In the genomic region with DNA sequence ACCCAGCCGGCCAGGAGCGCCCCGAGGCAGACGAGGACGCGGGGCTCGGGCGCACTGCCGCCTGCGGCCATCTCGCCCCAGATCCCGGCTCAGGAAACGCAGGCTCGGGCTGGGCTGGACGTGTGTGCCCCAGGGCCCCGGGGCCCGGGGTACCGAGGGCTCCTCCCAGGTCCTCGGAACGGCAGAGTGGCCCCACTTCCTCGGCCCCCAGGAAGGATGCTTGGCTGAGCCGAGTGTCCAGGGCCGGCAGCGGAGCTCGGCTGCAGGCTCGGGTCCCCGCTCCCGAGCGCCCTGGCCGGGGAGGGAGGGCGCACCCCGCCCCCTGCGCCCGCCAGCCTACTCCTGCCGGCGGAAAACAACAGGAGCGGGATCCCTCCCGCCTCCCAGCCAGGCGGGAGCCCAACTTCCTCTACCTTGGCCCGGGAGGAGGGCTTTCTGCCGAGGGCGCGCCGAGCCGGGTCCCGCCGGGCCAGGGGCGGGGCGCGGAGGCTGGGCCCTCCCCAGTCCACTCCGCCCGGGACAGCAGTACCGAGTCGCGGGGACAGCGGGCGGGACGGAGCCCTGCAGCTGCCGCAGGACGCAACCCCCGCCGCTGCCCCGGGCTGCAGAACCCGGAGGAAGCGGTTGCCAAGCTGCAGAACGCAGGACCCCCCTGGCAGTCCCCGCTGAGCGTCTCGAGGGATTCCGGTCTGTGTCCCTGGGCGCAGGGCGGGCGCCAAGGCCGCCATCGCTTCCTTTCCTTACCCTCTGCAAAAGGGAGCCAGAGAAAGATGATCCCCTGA, we compare ENCODE assay signal across 1 cellular context.
TF ChIP-seq lines count a peak whose summit lies in the region.

A gene with protein sequence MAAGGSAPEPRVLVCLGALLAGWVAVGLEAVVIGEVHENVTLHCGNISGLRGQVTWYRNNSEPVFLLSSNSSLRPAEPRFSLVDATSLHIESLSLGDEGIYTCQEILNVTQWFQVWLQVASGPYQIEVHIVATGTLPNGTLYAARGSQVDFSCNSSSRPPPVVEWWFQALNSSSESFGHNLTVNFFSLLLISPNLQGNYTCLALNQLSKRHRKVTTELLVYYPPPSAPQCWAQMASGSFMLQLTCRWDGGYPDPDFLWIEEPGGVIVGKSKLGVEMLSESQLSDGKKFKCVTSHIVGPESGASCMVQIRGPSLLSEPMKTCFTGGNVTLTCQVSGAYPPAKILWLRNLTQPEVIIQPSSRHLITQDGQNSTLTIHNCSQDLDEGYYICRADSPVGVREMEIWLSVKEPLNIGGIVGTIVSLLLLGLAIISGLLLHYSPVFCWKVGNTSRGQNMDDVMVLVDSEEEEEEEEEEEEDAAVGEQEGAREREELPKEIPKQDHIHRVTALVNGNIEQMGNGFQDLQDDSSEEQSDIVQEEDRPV (minus strand): TSS at position 411 of the 782 bp plus-strand sequence. CDS start 340 bp downstream, at position 71.

TF ChIP-seq in K562, 482 proteins besides CTCF, POLR2A, EP300 and RAD21 (continued from another document and continues in another):
- TF ChIP-seq, protein P1, sequence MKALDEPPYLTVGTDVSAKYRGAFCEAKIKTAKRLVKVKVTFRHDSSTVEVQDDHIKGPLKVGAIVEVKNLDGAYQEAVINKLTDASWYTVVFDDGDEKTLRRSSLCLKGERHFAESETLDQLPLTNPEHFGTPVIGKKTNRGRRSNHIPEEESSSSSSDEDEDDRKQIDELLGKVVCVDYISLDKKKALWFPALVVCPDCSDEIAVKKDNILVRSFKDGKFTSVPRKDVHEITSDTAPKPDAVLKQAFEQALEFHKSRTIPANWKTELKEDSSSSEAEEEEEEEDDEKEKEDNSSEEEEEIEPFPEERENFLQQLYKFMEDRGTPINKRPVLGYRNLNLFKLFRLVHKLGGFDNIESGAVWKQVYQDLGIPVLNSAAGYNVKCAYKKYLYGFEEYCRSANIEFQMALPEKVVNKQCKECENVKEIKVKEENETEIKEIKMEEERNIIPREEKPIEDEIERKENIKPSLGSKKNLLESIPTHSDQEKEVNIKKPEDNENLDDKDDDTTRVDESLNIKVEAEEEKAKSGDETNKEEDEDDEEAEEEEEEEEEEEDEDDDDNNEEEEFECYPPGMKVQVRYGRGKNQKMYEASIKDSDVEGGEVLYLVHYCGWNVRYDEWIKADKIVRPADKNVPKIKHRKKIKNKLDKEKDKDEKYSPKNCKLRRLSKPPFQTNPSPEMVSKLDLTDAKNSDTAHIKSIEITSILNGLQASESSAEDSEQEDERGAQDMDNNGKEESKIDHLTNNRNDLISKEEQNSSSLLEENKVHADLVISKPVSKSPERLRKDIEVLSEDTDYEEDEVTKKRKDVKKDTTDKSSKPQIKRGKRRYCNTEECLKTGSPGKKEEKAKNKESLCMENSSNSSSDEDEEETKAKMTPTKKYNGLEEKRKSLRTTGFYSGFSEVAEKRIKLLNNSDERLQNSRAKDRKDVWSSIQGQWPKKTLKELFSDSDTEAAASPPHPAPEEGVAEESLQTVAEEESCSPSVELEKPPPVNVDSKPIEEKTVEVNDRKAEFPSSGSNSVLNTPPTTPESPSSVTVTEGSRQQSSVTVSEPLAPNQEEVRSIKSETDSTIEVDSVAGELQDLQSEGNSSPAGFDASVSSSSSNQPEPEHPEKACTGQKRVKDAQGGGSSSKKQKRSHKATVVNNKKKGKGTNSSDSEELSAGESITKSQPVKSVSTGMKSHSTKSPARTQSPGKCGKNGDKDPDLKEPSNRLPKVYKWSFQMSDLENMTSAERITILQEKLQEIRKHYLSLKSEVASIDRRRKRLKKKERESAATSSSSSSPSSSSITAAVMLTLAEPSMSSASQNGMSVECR (CRISPR knock-in tag; IDR thresholded peaks at IDR 0.05): peak; percentile 53; the same call in 1 of the 2 replicates
- TF ChIP-seq POLR2G (IDR thresholded peaks at IDR 0.05; ENCODE audit: low read depth, low read length): 0 out of 2 replicates have a peak, but pooled peaks have one; percentile 38
- no peak for TF ChIP-seq GTF2A2 (tag; IDR thresholded peaks at IDR 0.05)
- TF ChIP-seq ZNF12 (CRISPR knock-in tag; IDR thresholded peaks at IDR 0.05): no peak
- no peak for TF ChIP-seq NFATC3 (IDR thresholded peaks at IDR 0.05)
- TF ChIP-seq KLF13 (tag; IDR thresholded peaks at IDR 0.05; ENCODE audit: borderline replicate concordance, low read depth): no peak; the same call in 1 of the 2 replicates
- no peak for TF ChIP-seq ZNF282 (CRISPR knock-in tag; IDR thresholded peaks at IDR 0.05)
- TF ChIP-seq BMI1 (IDR thresholded peaks at IDR 0.05; ENCODE audit: low read length): no peak
- TF ChIP-seq HNRNPUL1 (IDR thresholded peaks at IDR 0.05; ENCODE audit: low read length): no peak
- no peak for TF ChIP-seq MED1 (CRISPR knock-in tag; IDR thresholded peaks at IDR 0.05; ENCODE audit: borderline replicate concordance)
- no peak for TF ChIP-seq TEAD2 (tag; IDR thresholded peaks at IDR 0.05)
- no peak for TF ChIP-seq RFX7 (CRISPR knock-in tag; IDR thresholded peaks at IDR 0.05)
- TF ChIP-seq, protein P2, sequence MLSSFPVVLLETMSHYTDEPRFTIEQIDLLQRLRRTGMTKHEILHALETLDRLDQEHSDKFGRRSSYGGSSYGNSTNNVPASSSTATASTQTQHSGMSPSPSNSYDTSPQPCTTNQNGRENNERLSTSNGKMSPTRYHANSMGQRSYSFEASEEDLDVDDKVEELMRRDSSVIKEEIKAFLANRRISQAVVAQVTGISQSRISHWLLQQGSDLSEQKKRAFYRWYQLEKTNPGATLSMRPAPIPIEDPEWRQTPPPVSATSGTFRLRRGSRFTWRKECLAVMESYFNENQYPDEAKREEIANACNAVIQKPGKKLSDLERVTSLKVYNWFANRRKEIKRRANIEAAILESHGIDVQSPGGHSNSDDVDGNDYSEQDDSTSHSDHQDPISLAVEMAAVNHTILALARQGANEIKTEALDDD (IDR thresholded peaks at IDR 0.05): no peak
- TF ChIP-seq MTA2 (IDR thresholded peaks at IDR 0.05; ENCODE audit: low read depth): no peak
- TF ChIP-seq, protein P3, sequence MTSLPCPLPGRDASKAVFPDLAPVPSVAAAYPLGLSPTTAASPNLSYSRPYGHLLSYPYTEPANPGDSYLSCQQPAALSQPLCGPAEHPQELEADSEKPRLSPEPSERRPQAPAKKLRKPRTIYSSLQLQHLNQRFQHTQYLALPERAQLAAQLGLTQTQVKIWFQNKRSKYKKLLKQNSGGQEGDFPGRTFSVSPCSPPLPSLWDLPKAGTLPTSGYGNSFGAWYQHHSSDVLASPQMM (CRISPR knock-in tag; IDR thresholded peaks at IDR 0.05): no peak
- TF ChIP-seq, protein P4, sequence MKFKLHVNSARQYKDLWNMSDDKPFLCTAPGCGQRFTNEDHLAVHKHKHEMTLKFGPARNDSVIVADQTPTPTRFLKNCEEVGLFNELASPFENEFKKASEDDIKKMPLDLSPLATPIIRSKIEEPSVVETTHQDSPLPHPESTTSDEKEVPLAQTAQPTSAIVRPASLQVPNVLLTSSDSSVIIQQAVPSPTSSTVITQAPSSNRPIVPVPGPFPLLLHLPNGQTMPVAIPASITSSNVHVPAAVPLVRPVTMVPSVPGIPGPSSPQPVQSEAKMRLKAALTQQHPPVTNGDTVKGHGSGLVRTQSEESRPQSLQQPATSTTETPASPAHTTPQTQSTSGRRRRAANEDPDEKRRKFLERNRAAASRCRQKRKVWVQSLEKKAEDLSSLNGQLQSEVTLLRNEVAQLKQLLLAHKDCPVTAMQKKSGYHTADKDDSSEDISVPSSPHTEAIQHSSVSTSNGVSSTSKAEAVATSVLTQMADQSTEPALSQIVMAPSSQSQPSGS (CRISPR knock-in tag; IDR thresholded peaks at IDR 0.05): no peak
- TF ChIP-seq KDM5B (IDR thresholded peaks at IDR 0.05; ENCODE audit: insufficient replicate concordance, low read depth, low read length): peak; percentile 68
- TF ChIP-seq SREBF1 (IDR thresholded peaks at IDR 0.05; ENCODE audit: borderline replicate concordance, low read depth, low read length): no peak
- no peak for TF ChIP-seq POLR2AphosphoS5 (IDR thresholded peaks at IDR 0.05; ENCODE audit: control insufficient read depth, insufficient read depth, low read depth, low read length)
- no peak for TF ChIP-seq RFX1 (IDR thresholded peaks at IDR 0.05)
- TF ChIP-seq ZSCAN29 (IDR thresholded peaks at IDR 0.05): no peak
- TF ChIP-seq GTF2E2 (tag; IDR thresholded peaks at IDR 0.05): no peak
- TF ChIP-seq ZNF696 (CRISPR knock-in tag; conservative IDR thresholded peaks at IDR 0.05): no peak
- TF ChIP-seq, protein P5, sequence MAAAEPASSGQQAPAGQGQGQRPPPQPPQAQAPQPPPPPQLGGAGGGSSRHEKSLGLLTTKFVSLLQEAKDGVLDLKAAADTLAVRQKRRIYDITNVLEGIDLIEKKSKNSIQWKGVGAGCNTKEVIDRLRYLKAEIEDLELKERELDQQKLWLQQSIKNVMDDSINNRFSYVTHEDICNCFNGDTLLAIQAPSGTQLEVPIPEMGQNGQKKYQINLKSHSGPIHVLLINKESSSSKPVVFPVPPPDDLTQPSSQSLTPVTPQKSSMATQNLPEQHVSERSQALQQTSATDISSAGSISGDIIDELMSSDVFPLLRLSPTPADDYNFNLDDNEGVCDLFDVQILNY (CRISPR knock-in tag; IDR thresholded peaks at IDR 0.05): no peak
- TF ChIP-seq HMGN3 (IDR thresholded peaks at IDR 0.05; ENCODE audit: borderline replicate concordance, extremely low read depth, insufficient read length, low read depth, low read length): peak; percentile 26
- TF ChIP-seq ZNF239 (CRISPR knock-in tag; IDR thresholded peaks at IDR 0.05): no peak
- 0 out of 2 replicates have a peak, but pooled peaks have one; percentile 28 for TF ChIP-seq RBFOX2 (IDR thresholded peaks at IDR 0.05; ENCODE audit: low read depth, low read length)
- no peak for TF ChIP-seq ZBED1 (IDR thresholded peaks at IDR 0.05)
- TF ChIP-seq RHOXF2B (CRISPR knock-in tag; conservative IDR thresholded peaks at IDR 0.05): no peak
- TF ChIP-seq, protein P6, sequence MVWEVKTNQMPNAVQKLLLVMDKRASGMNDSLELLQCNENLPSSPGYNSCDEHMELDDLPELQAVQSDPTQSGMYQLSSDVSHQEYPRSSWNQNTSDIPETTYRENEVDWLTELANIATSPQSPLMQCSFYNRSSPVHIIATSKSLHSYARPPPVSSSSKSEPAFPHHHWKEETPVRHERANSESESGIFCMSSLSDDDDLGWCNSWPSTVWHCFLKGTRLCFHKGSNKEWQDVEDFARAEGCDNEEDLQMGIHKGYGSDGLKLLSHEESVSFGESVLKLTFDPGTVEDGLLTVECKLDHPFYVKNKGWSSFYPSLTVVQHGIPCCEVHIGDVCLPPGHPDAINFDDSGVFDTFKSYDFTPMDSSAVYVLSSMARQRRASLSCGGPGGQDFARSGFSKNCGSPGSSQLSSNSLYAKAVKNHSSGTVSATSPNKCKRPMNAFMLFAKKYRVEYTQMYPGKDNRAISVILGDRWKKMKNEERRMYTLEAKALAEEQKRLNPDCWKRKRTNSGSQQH (CRISPR knock-in tag; IDR thresholded peaks at IDR 0.05): no peak
- no peak for TF ChIP-seq SNRNP70 (optimal IDR thresholded peaks at IDR 0.05; ENCODE audit: low read depth, low read length)
- TF ChIP-seq RBM25 (IDR thresholded peaks at IDR 0.05; ENCODE audit: low read depth, low read length, severe bottlenecking): no peak
- TF ChIP-seq STAG1 (CRISPR knock-in tag; IDR thresholded peaks at IDR 0.05; ENCODE audit: borderline replicate concordance): no peak
- TF ChIP-seq RBM39 (optimal IDR thresholded peaks at IDR 0.05; ENCODE audit: low read depth, low read length): no peak
- no peak for TF ChIP-seq SAFB (IDR thresholded peaks at IDR 0.05; ENCODE audit: borderline replicate concordance, low read depth, low read length)
- TF ChIP-seq, protein P7, sequence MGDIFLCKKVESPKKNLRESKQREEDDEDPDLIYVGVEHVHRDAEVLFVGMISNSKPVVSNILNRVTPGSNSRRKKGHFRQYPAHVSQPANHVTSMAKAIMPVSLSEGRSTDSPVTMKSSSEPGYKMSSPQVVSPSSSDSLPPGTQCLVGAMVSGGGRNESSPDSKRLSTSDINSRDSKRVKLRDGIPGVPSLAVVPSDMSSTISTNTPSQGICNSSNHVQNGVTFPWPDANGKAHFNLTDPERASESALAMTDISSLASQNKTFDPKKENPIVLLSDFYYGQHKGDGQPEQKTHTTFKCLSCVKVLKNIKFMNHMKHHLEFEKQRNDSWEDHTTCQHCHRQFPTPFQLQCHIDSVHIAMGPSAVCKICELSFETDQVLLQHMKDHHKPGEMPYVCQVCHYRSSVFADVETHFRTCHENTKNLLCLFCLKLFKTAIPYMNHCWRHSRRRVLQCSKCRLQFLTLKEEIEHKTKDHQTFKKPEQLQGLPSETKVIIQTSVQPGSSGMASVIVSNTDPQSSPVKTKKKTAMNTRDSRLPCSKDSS (IDR thresholded peaks at IDR 0.05; ENCODE audit: low read depth, partially characterized antibody): no peak
